ENCODE assay signal across 25 cellular contexts in genomic region chr7:40403664-40404476, GRCh38.
DNase-seq lines count a peak whose midpoint lies in the region; ATAC-seq and TF ChIP-seq lines count a peak whose summit lies in the region.
"Had no signal": no experiment of that assay in that cellular context is flagged by ENCODE, and none has a peak within 500 bp of the region (broad histone marks: within the 10 kb centered on the region; RNA-seq: fewer than 3 reads in every experiment).

No MANE protein-coding gene starts in this region.

- H3K9me3 Mint-ChIP-seq in chondrocyte (ENCODE audit: low read depth), result peaks cover 18% of the 10 kb centered on the region
- H3K9me3 Mint-ChIP-seq: HFFc6; T-helper 1 cell treated with Interleukin-12 subunit alpha and Interleukin-12 subunit beta and Interleukin-4 antibody, amounts not matched to agents 30 μg/mL and 1 μg/mL, for 36 hours had no signal

- peak overlapping the region; percentile 86 for H3K27ac Mint-ChIP-seq in chondrocyte (ENCODE audit: unreplicated experiment)
- H3K27ac Mint-ChIP-seq: activated naive CD8-positive, alpha-beta T cell treated with anti-CD3 and anti-CD28 coated beads, Interleukin-2, amount 10 ng/mL, durations not matched to agents 7 days and 5 days; HFFc6; T-helper 1 cell treated with Interleukin-12 subunit alpha and Interleukin-12 subunit beta and Interleukin-4 antibody, amounts not matched to agents 30 μg/mL and 1 μg/mL, for 36 hours had no signal

- DNase-seq in DMS53 treated with DMSO at 0.1 percent for 48 hours (lab: John Stamatoyannopoulos, UW; ENCODE audit: unreplicated experiment) (peak; percentile 70), NCI-H524 treated with DMSO at 0.1 percent for 48 hours (lab: John Stamatoyannopoulos, UW) (peak; percentile 8), chondrocyte (ENCODE audit: low spot score) (no peak), mucosa of descending colon (no peak)
- DNase-seq: activated effector memory CD4-positive, alpha-beta T cell treated with anti-CD3 and anti-CD28 coated beads, Interleukin-2, amount 50 U/mL, for 16 hours; activated naive CD8-positive, alpha-beta T cell treated with anti-CD3 and anti-CD28 coated beads, Interleukin-2, amount 10 ng/mL, durations not matched to agents 7 days and 5 days; activated T-cell treated with anti-CD3 and anti-CD28 coated beads for 4 hours; body of pancreas; Calu3; foreskin melanocyte; HFFc6; NCI-H1092 treated with DMSO at 0.1 percent for 48 hours; NCI-H187 treated with DMSO at 0.1 percent for 48 hours; nucleus accumbens; SK-N-SH; stimulated activated naive CD8-positive, alpha-beta T cell treated with anti-CD3 and anti-CD28 coated beads, Interleukin-15, Interleukin-2, amounts not matched to agents 100 U/mL and 50 U/mL, for 24 hours; testis had no signal

- H3K27ac ChIP-seq in liver (ENCODE audit: low read depth in 1 of 2, low read length in 2 of 2), result peak overlapping the region; percentile 52 to 78
- H3K27ac ChIP-seq: body of pancreas, C4-2B, HL-60, skin epidermis, testis had no signal

- H3K4me3 ChIP-seq in liver (ENCODE audit: low read depth in 1 of 3, low read length in 3 of 3), result peak overlapping the region in 1 of 3 donors; percentile 28
- H3K4me3 ChIP-seq in mucosa of descending colon, result no peak overlapping the region
- H3K4me3 ChIP-seq: body of pancreas, skin epidermis, testis had no signal

- no peak for TF ChIP-seq CTCF in chondrocyte (IDR thresholded peaks at IDR 0.05)
- TF ChIP-seq CTCF in liver (IDR thresholded peaks at IDR 0.05; ENCODE audit: low read depth, low read length, missing input control), result no peak
- TF ChIP-seq CTCF in mucosa of descending colon (IDR thresholded peaks at IDR 0.05), result no peak

- no peak for ATAC-seq in mucosa of descending colon
- ATAC-seq in GM21723 (IDR thresholded peaks at IDR 0.05; ENCODE audit: unreplicated experiment), result no peak
- no peak for ATAC-seq in esophagus mucosa
- ATAC-seq in HG02610 (IDR thresholded peaks at IDR 0.05; ENCODE audit: unreplicated experiment), result no peak
- ATAC-seq: body of pancreas; stimulated activated naive CD8-positive, alpha-beta T cell treated with anti-CD3 and anti-CD28 coated beads, Interleukin-15, Interleukin-2, amounts not matched to agents 100 U/mL and 50 U/mL, for 24 hours had no signal

- peaks cover 3 to 24% (median 10%) of the 10 kb centered on the region in 4 donors for H3K4me1 ChIP-seq in liver (ENCODE audit: control insufficient read depth in 4 of 4, insufficient read depth in 4 of 4, low read length in 3 of 4)
- H3K4me1 ChIP-seq in mucosa of descending colon (ENCODE audit: low read depth), result no peaks in the 10 kb centered on the region
- H3K4me1 ChIP-seq: body of pancreas, testis had no signal

- H3K36me3 Mint-ChIP-seq in chondrocyte (ENCODE audit: low read depth), result peaks cover 6% of the 10 kb centered on the region
- H3K36me3 Mint-ChIP-seq: activated naive CD8-positive, alpha-beta T cell treated with anti-CD3 and anti-CD28 coated beads, Interleukin-2, amount 10 ng/mL, durations not matched to agents 7 days and 5 days had no signal

- H3K27me3 ChIP-seq in liver (ENCODE audit: control insufficient read depth in 4 of 4, insufficient read depth in 4 of 4, low read length in 3 of 4), result no peaks in the 10 kb centered on the region
- H3K27me3 ChIP-seq: body of pancreas, testis had no signal

- H3K9me3 ChIP-seq in liver (ENCODE audit: control insufficient read depth in 4 of 4, low read length in 3 of 4) (peaks cover 0 to 4% (median 0%) of the 10 kb centered on the region in 4 donors), mucosa of descending colon (no peaks in the 10 kb centered on the region)
- H3K9me3 ChIP-seq: body of pancreas, testis had no signal

- H3K4me1 Mint-ChIP-seq in chondrocyte (ENCODE audit: low read depth), result peaks cover 43% of the 10 kb centered on the region
- H3K4me1 Mint-ChIP-seq: activated naive CD8-positive, alpha-beta T cell treated with anti-CD3 and anti-CD28 coated beads, Interleukin-2, amount 10 ng/mL, durations not matched to agents 7 days and 5 days had no signal

- no peaks in the 10 kb centered on the region for H3K27me3 Mint-ChIP-seq in chondrocyte (ENCODE audit: low read depth)
- H3K27me3 Mint-ChIP-seq: activated naive CD8-positive, alpha-beta T cell treated with anti-CD3 and anti-CD28 coated beads, Interleukin-2, amount 10 ng/mL, durations not matched to agents 7 days and 5 days had no signal

- H3K36me3 ChIP-seq in liver (ENCODE audit: control insufficient read depth in 4 of 4, insufficient read depth in 3 of 4, low read depth in 1 of 4, low read length in 3 of 4) (no peaks in the 10 kb centered on the region), mucosa of descending colon (ENCODE audit: low read depth) (no peaks in the 10 kb centered on the region)

- intact Hi-C loops in mucosa of descending colon (cut with DNase I, micrococcal nuclease), result no loop called here

- H3K4me3 Mint-ChIP-seq in chondrocyte (ENCODE audit: unreplicated experiment), result no peak overlapping the region
- H3K4me3 Mint-ChIP-seq: activated naive CD8-positive, alpha-beta T cell treated with anti-CD3 and anti-CD28 coated beads, Interleukin-2, amount 10 ng/mL, durations not matched to agents 7 days and 5 days; HFFc6; T-helper 1 cell treated with Interleukin-12 subunit alpha and Interleukin-12 subunit beta and Interleukin-4 antibody, amounts not matched to agents 30 μg/mL and 1 μg/mL, for 36 hours had no signal

- no peak overlapping the region for H3K9ac ChIP-seq in liver (ENCODE audit: low read depth in 1 of 2, low read length in 2 of 2)
- H3K9ac ChIP-seq: SK-N-SH had no signal

- TF ChIP-seq RAD21 in liver (IDR thresholded peaks at IDR 0.05), result peak; percentile 55 to 63

- 45% methylated on average over 3 of the region's 3 CpGs for whole genome bisulfite sequencing in liver

TF ChIP-seq in liver, 16 proteins besides CTCF, POLR2A, EP300 and RAD21:
- TF ChIP-seq FOXA2 (IDR thresholded peaks at IDR 0.05) (peak; percentile 96), YY1 (IDR thresholded peaks at IDR 0.05) (peak; percentile 89), NR2F2 (IDR thresholded peaks at IDR 0.05) (peak; percentile 14), FOXA1 (IDR thresholded peaks at IDR 0.05) (peak; percentile 91), JUND (IDR thresholded peaks at IDR 0.05) (peak; percentile 69 to 91), ATF3 (IDR thresholded peaks at IDR 0.05) (peak; percentile 84), RXRA (IDR thresholded peaks at IDR 0.05) (peak; percentile 80 to 90), HNF4A (conservative IDR thresholded peaks at IDR 0.05) (peak; percentile 90 to 92), EGR1 (IDR thresholded peaks at IDR 0.05; ENCODE audit: low read depth in 2 of 2) (peak in 1 of 2 donors; percentile 49), HNF4G (IDR thresholded peaks at IDR 0.05) (peak; percentile 78), ZBTB33 (IDR thresholded peaks at IDR 0.05) (peak; percentile 79), TAF1 (conservative IDR thresholded peaks at IDR 0.05) (no peak), SP1 (IDR thresholded peaks at IDR 0.05) (peak; percentile 94), GABPA (IDR thresholded peaks at IDR 0.05 in 1 of 2, conservative IDR thresholded peaks at IDR 0.05 in 1 of 2) (no peak)
- TF ChIP-seq, protein P1, sequence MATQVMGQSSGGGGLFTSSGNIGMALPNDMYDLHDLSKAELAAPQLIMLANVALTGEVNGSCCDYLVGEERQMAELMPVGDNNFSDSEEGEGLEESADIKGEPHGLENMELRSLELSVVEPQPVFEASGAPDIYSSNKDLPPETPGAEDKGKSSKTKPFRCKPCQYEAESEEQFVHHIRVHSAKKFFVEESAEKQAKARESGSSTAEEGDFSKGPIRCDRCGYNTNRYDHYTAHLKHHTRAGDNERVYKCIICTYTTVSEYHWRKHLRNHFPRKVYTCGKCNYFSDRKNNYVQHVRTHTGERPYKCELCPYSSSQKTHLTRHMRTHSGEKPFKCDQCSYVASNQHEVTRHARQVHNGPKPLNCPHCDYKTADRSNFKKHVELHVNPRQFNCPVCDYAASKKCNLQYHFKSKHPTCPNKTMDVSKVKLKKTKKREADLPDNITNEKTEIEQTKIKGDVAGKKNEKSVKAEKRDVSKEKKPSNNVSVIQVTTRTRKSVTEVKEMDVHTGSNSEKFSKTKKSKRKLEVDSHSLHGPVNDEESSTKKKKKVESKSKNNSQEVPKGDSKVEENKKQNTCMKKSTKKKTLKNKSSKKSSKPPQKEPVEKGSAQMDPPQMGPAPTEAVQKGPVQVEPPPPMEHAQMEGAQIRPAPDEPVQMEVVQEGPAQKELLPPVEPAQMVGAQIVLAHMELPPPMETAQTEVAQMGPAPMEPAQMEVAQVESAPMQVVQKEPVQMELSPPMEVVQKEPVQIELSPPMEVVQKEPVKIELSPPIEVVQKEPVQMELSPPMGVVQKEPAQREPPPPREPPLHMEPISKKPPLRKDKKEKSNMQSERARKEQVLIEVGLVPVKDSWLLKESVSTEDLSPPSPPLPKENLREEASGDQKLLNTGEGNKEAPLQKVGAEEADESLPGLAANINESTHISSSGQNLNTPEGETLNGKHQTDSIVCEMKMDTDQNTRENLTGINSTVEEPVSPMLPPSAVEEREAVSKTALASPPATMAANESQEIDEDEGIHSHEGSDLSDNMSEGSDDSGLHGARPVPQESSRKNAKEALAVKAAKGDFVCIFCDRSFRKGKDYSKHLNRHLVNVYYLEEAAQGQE (IDR thresholded peaks at IDR 0.05), result peak; percentile 68
- TF ChIP-seq, protein P2, sequence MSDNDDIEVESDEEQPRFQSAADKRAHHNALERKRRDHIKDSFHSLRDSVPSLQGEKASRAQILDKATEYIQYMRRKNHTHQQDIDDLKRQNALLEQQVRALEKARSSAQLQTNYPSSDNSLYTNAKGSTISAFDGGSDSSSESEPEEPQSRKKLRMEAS (IDR thresholded peaks at IDR 0.05), result peak; percentile 81

Comparison
In these comparisons a context has a peak if more than half of its experiments do, and no peak if none do; other contexts are left out.
1. DNase-seq: peak in DMS53 treated with DMSO at 0.1 percent for 48 hours (single experiment) and NCI-H524 treated with DMSO at 0.1 percent for 48 hours (single experiment); none in chondrocyte (single experiment) and mucosa of descending colon (0 of 3).